Comparison of ENCODE assay signal across 1 cellular context in genomic region chr2:177625744-177626655, GRCh38.
TF ChIP-seq lines count a peak whose summit lies in the region.

No MANE protein-coding gene starts in this region.

TF ChIP-seq in K562, 482 proteins besides CTCF, POLR2A, EP300 and RAD21 (continued from another document and continues in another):
- peak in 1 of 2 experiments; percentile 53; a peak in 1 of 3 replicates for TF ChIP-seq CBX3 (IDR thresholded peaks at IDR 0.05; ENCODE audit: borderline replicate concordance in 1 of 2, low read length in 2 of 2)
- TF ChIP-seq MEIS2 (IDR thresholded peaks at IDR 0.05; ENCODE audit: partially characterized antibody): peak; percentile 49
- no peak for TF ChIP-seq SIN3A (IDR thresholded peaks at IDR 0.05; ENCODE audit: borderline replicate concordance in 2 of 2, control insufficient read depth in 1 of 2, low read depth in 2 of 2, low read length in 2 of 2)
- TF ChIP-seq DPF2 (IDR thresholded peaks at IDR 0.05): 0 out of 2 replicates have a peak, but pooled peaks have one; percentile 12
- TF ChIP-seq ZBTB26 (CRISPR knock-in tag; IDR thresholded peaks at IDR 0.05): no peak
- TF ChIP-seq CREM (IDR thresholded peaks at IDR 0.05; ENCODE audit: low read depth): no peak
- TF ChIP-seq MXD1 (CRISPR knock-in tag; IDR thresholded peaks at IDR 0.05; ENCODE audit: borderline replicate concordance, poor library complexity, severe bottlenecking): no peak
- TF ChIP-seq YY1 (IDR thresholded peaks at IDR 0.05; ENCODE audit: borderline replicate concordance in 1 of 3, control insufficient read depth in 1 of 3, extremely low read depth in 1 of 3, insufficient read depth in 3 of 3, insufficient read length in 1 of 3, insufficient replicate concordance in 2 of 3, low read depth in 1 of 3, low read length in 2 of 3): peak in 1 of 3 experiments; percentile 33
- TF ChIP-seq BACH1 (tag; IDR thresholded peaks at IDR 0.05): peak; percentile 95
- no peak; the same call in 1 of the 2 replicates for TF ChIP-seq KLF6 (CRISPR knock-in tag; IDR thresholded peaks at IDR 0.05; ENCODE audit: borderline replicate concordance)
- 0 out of 2 replicates have a peak, but pooled peaks have one; percentile 26 for TF ChIP-seq EP400 (IDR thresholded peaks at IDR 0.05)
- TF ChIP-seq THRA (IDR thresholded peaks at IDR 0.05): no peak
- TF ChIP-seq MYC (IDR thresholded peaks at IDR 0.05; ENCODE audit: low read depth, low read length): no peak
- TF ChIP-seq MYC (CRISPR knock-in tag; IDR thresholded peaks at IDR 0.05; ENCODE audit: borderline replicate concordance, low read depth): no peak
- TF ChIP-seq PHF8 (IDR thresholded peaks at IDR 0.05; ENCODE audit: borderline replicate concordance, low read length): no peak
- TF ChIP-seq NR2C2 (CRISPR knock-in tag; IDR thresholded peaks at IDR 0.05): no peak
- peak; percentile 91 for TF ChIP-seq NR2C2 (tag; IDR thresholded peaks at IDR 0.05)
- no peak for TF ChIP-seq CBX5 (IDR thresholded peaks at IDR 0.05; ENCODE audit: borderline replicate concordance, low read depth)
- no peak for TF ChIP-seq BRF2 (IDR thresholded peaks at IDR 0.05; ENCODE audit: borderline replicate concordance, insufficient read depth, insufficient read length)
- no peak for TF ChIP-seq NR4A1 (CRISPR knock-in tag; IDR thresholded peaks at IDR 0.05)
- 0 out of 2 replicates have a peak, but pooled peaks have one; percentile 18 for TF ChIP-seq NR4A1 (tag; IDR thresholded peaks at IDR 0.05)
- TF ChIP-seq SMARCE1 (IDR thresholded peaks at IDR 0.05): no peak
- TF ChIP-seq HNRNPL (IDR thresholded peaks at IDR 0.05; ENCODE audit: low read depth, low read length): no peak
- TF ChIP-seq, protein P1, sequence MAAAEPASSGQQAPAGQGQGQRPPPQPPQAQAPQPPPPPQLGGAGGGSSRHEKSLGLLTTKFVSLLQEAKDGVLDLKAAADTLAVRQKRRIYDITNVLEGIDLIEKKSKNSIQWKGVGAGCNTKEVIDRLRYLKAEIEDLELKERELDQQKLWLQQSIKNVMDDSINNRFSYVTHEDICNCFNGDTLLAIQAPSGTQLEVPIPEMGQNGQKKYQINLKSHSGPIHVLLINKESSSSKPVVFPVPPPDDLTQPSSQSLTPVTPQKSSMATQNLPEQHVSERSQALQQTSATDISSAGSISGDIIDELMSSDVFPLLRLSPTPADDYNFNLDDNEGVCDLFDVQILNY (CRISPR knock-in tag; IDR thresholded peaks at IDR 0.05): no peak
- TF ChIP-seq, protein P2, sequence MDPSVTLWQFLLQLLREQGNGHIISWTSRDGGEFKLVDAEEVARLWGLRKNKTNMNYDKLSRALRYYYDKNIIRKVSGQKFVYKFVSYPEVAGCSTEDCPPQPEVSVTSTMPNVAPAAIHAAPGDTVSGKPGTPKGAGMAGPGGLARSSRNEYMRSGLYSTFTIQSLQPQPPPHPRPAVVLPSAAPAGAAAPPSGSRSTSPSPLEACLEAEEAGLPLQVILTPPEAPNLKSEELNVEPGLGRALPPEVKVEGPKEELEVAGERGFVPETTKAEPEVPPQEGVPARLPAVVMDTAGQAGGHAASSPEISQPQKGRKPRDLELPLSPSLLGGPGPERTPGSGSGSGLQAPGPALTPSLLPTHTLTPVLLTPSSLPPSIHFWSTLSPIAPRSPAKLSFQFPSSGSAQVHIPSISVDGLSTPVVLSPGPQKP (CRISPR knock-in tag; IDR thresholded peaks at IDR 0.05): no peak
- TF ChIP-seq ZNF263 (CRISPR knock-in tag; IDR thresholded peaks at IDR 0.05; ENCODE audit: borderline replicate concordance): no peak
- TF ChIP-seq GABPA (tag; conservative IDR thresholded peaks at IDR 0.05; ENCODE audit: low read depth): 0 out of 2 replicates have a peak, but pooled peaks have one; percentile 35
- 0 out of 4 replicates have a peak, but pooled peaks of 1 of the 2 experiments have one; percentile 22 for TF ChIP-seq MAZ (CRISPR knock-in tag; conservative IDR thresholded peaks at IDR 0.05 in 1 of 2, IDR thresholded peaks at IDR 0.05 in 1 of 2)
- TF ChIP-seq PCBP2 (IDR thresholded peaks at IDR 0.05; ENCODE audit: low read depth, low read length, poor library complexity, severe bottlenecking): no peak
- TF ChIP-seq, protein P3, sequence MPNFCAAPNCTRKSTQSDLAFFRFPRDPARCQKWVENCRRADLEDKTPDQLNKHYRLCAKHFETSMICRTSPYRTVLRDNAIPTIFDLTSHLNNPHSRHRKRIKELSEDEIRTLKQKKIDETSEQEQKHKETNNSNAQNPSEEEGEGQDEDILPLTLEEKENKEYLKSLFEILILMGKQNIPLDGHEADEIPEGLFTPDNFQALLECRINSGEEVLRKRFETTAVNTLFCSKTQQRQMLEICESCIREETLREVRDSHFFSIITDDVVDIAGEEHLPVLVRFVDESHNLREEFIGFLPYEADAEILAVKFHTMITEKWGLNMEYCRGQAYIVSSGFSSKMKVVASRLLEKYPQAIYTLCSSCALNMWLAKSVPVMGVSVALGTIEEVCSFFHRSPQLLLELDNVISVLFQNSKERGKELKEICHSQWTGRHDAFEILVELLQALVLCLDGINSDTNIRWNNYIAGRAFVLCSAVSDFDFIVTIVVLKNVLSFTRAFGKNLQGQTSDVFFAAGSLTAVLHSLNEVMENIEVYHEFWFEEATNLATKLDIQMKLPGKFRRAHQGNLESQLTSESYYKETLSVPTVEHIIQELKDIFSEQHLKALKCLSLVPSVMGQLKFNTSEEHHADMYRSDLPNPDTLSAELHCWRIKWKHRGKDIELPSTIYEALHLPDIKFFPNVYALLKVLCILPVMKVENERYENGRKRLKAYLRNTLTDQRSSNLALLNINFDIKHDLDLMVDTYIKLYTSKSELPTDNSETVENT (CRISPR knock-in tag; IDR thresholded peaks at IDR 0.05): no peak
- 0 out of 4 replicates have a peak, but pooled peaks of 1 of the 2 experiments have one; percentile 36 for TF ChIP-seq RCOR1 (IDR thresholded peaks at IDR 0.05; ENCODE audit: borderline replicate concordance in 1 of 2, low read depth in 2 of 2, low read length in 2 of 2)
- TF ChIP-seq ZKSCAN3 (CRISPR knock-in tag; IDR thresholded peaks at IDR 0.05): no peak
- TF ChIP-seq ZNF785 (CRISPR knock-in tag; IDR thresholded peaks at IDR 0.05): no peak
- no peak for TF ChIP-seq NRF1 (conservative IDR thresholded peaks at IDR 0.05 in 1 of 2, IDR thresholded peaks at IDR 0.05 in 1 of 2)
- TF ChIP-seq ZNF324 (CRISPR knock-in tag; IDR thresholded peaks at IDR 0.05): no peak
- no peak for TF ChIP-seq ZNF197 (CRISPR knock-in tag; IDR thresholded peaks at IDR 0.05; ENCODE audit: low read depth)
- TF ChIP-seq ELK3 (CRISPR knock-in tag; IDR thresholded peaks at IDR 0.05): no peak
- peak; percentile 89 for TF ChIP-seq RFX1 (IDR thresholded peaks at IDR 0.05)
- no peak for TF ChIP-seq PPARD (CRISPR knock-in tag; IDR thresholded peaks at IDR 0.05)
- 0 out of 2 replicates have a peak, but pooled peaks have one; percentile 12 for TF ChIP-seq ARID1B (IDR thresholded peaks at IDR 0.05)
- peak; percentile 94 for TF ChIP-seq MAFG (tag; conservative IDR thresholded peaks at IDR 0.05)
- no peak for TF ChIP-seq ZNF165 (CRISPR knock-in tag; IDR thresholded peaks at IDR 0.05; ENCODE audit: borderline replicate concordance)
- peak; percentile 60; the same call in 1 of the 2 replicates for TF ChIP-seq ZNF592 (IDR thresholded peaks at IDR 0.05)
- TF ChIP-seq NFE2L1 (tag; IDR thresholded peaks at IDR 0.05; ENCODE audit: borderline replicate concordance, low read depth): peak; percentile 68
- TF ChIP-seq ZNF395 (CRISPR knock-in tag; IDR thresholded peaks at IDR 0.05): no peak
- no peak for TF ChIP-seq ZNF589 (CRISPR knock-in tag; IDR thresholded peaks at IDR 0.05; ENCODE audit: low read depth)
- TF ChIP-seq C11orf30 (IDR thresholded peaks at IDR 0.05; ENCODE audit: low read depth): peak; percentile 93
- no peak for TF ChIP-seq ZNF347 (CRISPR knock-in tag; IDR thresholded peaks at IDR 0.05; ENCODE audit: low read depth)
- TF ChIP-seq TCF3 (CRISPR knock-in tag; IDR thresholded peaks at IDR 0.05): no peak
- no peak for TF ChIP-seq ZC3H4 (CRISPR knock-in tag; IDR thresholded peaks at IDR 0.05; ENCODE audit: borderline replicate concordance)
- TF ChIP-seq ARNT (IDR thresholded peaks at IDR 0.05): no peak
